In the genomic region with DNA sequence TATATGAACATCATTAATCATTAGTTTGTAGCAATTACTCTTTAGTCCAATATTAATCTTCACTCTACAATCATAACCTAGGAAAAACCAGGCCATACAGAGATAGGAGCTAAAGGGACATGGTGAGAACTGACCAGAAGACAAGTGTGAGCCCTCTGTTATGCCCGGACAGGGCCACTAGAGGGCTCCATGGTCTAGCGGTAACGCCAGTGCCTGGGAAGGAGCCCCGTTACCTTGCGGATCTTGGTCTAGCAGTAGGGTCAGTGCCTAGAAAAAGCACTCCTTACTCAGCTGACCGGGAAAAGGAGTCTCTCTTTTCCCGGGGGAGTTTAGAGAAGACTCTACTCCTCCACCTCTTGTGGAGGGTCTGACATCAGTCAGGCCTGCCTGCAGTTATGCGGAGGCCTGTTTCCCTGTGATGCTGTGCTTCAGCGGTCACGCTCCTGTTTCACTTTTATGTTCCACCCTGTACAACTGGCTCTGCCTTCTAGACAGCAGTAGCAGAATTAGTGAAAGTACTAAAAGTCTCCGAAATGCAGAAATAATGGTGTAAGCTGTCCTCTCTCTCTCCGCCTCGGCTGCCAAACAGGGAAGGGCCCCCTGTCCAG, we compare ENCODE assay signal across 8 cellular contexts. TPM values are rescaled to one million over a fixed set of nuclear protein-coding genes. Genes with fewer than 3 reads are reported as not detected.
DNase-seq lines count a peak whose midpoint lies in the region; ATAC-seq and TF ChIP-seq lines count a peak whose summit lies in the region.

No MANE protein-coding gene starts in this region.

- no peaks in the 10 kb centered on the region for H3K9me2 ChIP-seq in OCI-LY7 (ENCODE audit: insufficient read depth, low read length)

- H3K4me1 ChIP-seq in OCI-LY7 (ENCODE audit: insufficient read depth, low read length, poor library complexity, severe bottlenecking) (no peaks in the 10 kb centered on the region), esophagus muscularis mucosa (peaks cover 0 to 5% (median 2%) of the 10 kb centered on the region in 4 donors)

- 0 out of 2 replicates have a peak overlapping the region, but pooled peaks have one; percentile 12 for H3K4me2 ChIP-seq in OCI-LY7 (ENCODE audit: low read length)

- CTCF ChIA-PET in OCI-LY7 (lab: Charles Lee; ENCODE audit: unreplicated experiment) = no interaction called here

- DNase-seq in HFF-Myc (ENCODE audit: extremely low read depth, low read depth) = peak; percentile 9
- peak; percentile 67 for DNase-seq in OCI-LY7 (ENCODE audit: low spot score)
- DNase-seq in activated T-cell treated with anti-CD3 and anti-CD28 coated beads for 48 hours (ENCODE audit: low read depth) = peak; percentile 50
- DNase-seq in esophagus muscularis mucosa (ENCODE audit: extremely low spot score) = no peak

- H3K4me3 Mint-ChIP-seq in nephron = peak overlapping the region; percentile 32 to 57 (median 41)
- H3K4me3 Mint-ChIP-seq in stimulated activated memory B cell treated with anti-CD40 and anti-IgM and Interleukin-4, amounts not matched to agents 10 μg/mL and 1 μg/mL and 100 μg/mL, for 72 hours = peak overlapping the region; percentile 65

- TF ChIP-seq EP300 in esophagus muscularis mucosa (IDR thresholded peaks at IDR 0.05) = no peak

- no peak overlapping the region for H3K27ac Mint-ChIP-seq in nephron
- peak overlapping the region; percentile 68 for H3K27ac Mint-ChIP-seq in stimulated activated memory B cell treated with anti-CD40 and anti-IgM and Interleukin-4, amounts not matched to agents 10 μg/mL and 1 μg/mL and 100 μg/mL, for 72 hours

- H3K36me3 ChIP-seq in OCI-LY7 (ENCODE audit: insufficient read depth, low read length) = no peaks in the 10 kb centered on the region
- no peaks in the 10 kb centered on the region for H3K36me3 ChIP-seq in esophagus muscularis mucosa

- H2AFZ ChIP-seq in OCI-LY7 (ENCODE audit: low read length) = no peak overlapping the region

- peaks cover 0 to 17% (median 0%) of the 10 kb centered on the region in 4 donors for H3K27me3 ChIP-seq in esophagus muscularis mucosa

- no peaks in the 10 kb centered on the region for H4K20me1 ChIP-seq in OCI-LY7 (ENCODE audit: insufficient read depth, low read length)

- H3K79me2 ChIP-seq in OCI-LY7 (ENCODE audit: insufficient read depth, low read depth, low read length) = no peaks in the 10 kb centered on the region

- BruUV-seq in OCI-LY7 (replicated peaks; lab: Mats Ljungman, UMichigan) = no TSS peak

- no peaks in the 10 kb centered on the region for H3K9me3 Mint-ChIP-seq in nephron
- H3K9me3 Mint-ChIP-seq in stimulated activated memory B cell treated with anti-CD40 and anti-IgM and Interleukin-4, amounts not matched to agents 10 μg/mL and 1 μg/mL and 100 μg/mL, for 72 hours = peaks cover 4% of the 10 kb centered on the region

- no peaks in the 10 kb centered on the region for H3K4me1 Mint-ChIP-seq in nephron
- H3K4me1 Mint-ChIP-seq in stimulated activated memory B cell treated with anti-CD40 and anti-IgM and Interleukin-4, amounts not matched to agents 10 μg/mL and 1 μg/mL and 100 μg/mL, for 72 hours = peaks cover 10% of the 10 kb centered on the region

- H3K27me3 Mint-ChIP-seq in nephron (ENCODE audit: low read depth) = peaks cover 15% of the 10 kb centered on the region
- H3K27me3 Mint-ChIP-seq in stimulated activated memory B cell treated with anti-CD40 and anti-IgM and Interleukin-4, amounts not matched to agents 10 μg/mL and 1 μg/mL and 100 μg/mL, for 72 hours = peaks cover 7% of the 10 kb centered on the region

- POLR2A ChIA-PET in OCI-LY7 (lab: Charles Lee) = no interaction called here

- intact Hi-C loops in OCI-LY7 (cut with micrococcal nuclease; ENCODE audit: unreplicated experiment) (loop anchor here (1.0 to 2.0 kb wide), 2 partner anchors 69 to 585 kb away; no protein-coding TSS in a partner anchor), esophagus muscularis mucosa (cut with DNase I) (loop anchor here (5.0 kb wide), 1 partner anchor 592 kb away; no protein-coding TSS in a partner anchor)

- H3K4me3 ChIP-seq in HFF-Myc (replicated peaks; ENCODE audit: low read depth, low read length) = no peak overlapping the region
- no peak overlapping the region for H3K4me3 ChIP-seq in OCI-LY7 (ENCODE audit: low read depth, low read length, poor library complexity, severe bottlenecking)
- H3K4me3 ChIP-seq in esophagus muscularis mucosa = peak overlapping the region; percentile 36 to 45 (median 41)

- H3K27ac ChIP-seq in C4-2B (no peak overlapping the region), OCI-LY7 (ENCODE audit: low read depth, low read length, poor library complexity, severe bottlenecking) (no peak overlapping the region), esophagus muscularis mucosa (replicated peaks in 1 of 4) (no peak overlapping the region)

- 36% methylated on average over 13 of the region's 13 CpGs for WGBS in esophagus muscularis mucosa

- H3K9me3 ChIP-seq in OCI-LY7 (ENCODE audit: low read length) (no peaks in the 10 kb centered on the region), esophagus muscularis mucosa (no peaks in the 10 kb centered on the region)

- TF ChIP-seq POLR2A in esophagus muscularis mucosa (IDR thresholded peaks at IDR 0.05; ENCODE audit: low read depth) = no peak

- TF ChIP-seq CTCF in C4-2B (conservative IDR thresholded peaks at IDR 0.05) (peak; percentile 94), HFF-Myc (IDR thresholded peaks at IDR 0.05; ENCODE audit: low read depth, low read length, missing control alignments) (peak; percentile 83), OCI-LY7 (conservative IDR thresholded peaks at IDR 0.05; ENCODE audit: low read length) (peak; percentile 85), esophagus muscularis mucosa (IDR thresholded peaks at IDR 0.05) (peak; percentile 82 to 91 (median 86)), nephron (IDR thresholded peaks at IDR 0.05; ENCODE audit: unreplicated experiment in 3 of 3) (peak; percentile 90 to 92 (median 91))

- no peak for ATAC-seq in stimulated activated memory B cell treated with anti-CD40 and anti-IgM and Interleukin-4, amounts not matched to agents 10 μg/mL and 1 μg/mL and 100 μg/mL, for 72 hours
- ATAC-seq in GM21515 (IDR thresholded peaks at IDR 0.05; ENCODE audit: unreplicated experiment) = no peak

- no peaks in the 10 kb centered on the region for H3K36me3 Mint-ChIP-seq in nephron (ENCODE audit: low read depth)
- H3K36me3 Mint-ChIP-seq in stimulated activated memory B cell treated with anti-CD40 and anti-IgM and Interleukin-4, amounts not matched to agents 10 μg/mL and 1 μg/mL and 100 μg/mL, for 72 hours = no peaks in the 10 kb centered on the region

RNA-seq across cellular contexts. Expression of a gene that starts 13.8 kb away (rescaled TPM):
- total RNA-seq in OCI-LY7 (2014; rRNA removed; shearing (Covaris generic)) = not detected in 2 replicates
- total RNA-seq in OCI-LY7 (2022) (not detected in 2 replicates), esophagus muscularis mucosa (not detected)

RNA-seq across cellular contexts. Expression of a gene that starts 26.8 kb away (rescaled TPM):
- total RNA-seq in OCI-LY7 (2014; rRNA removed; shearing (Covaris generic)) = not detected in 2 replicates
- total RNA-seq in OCI-LY7 (2022) = not detected in 2 replicates
- total RNA-seq in esophagus muscularis mucosa = under 1 TPM in 1 of 4 donors, not detected in 3; 0.17 TPM

RNA-seq across cellular contexts. Expression of a gene that starts 45.1 kb away (rescaled TPM):
- not detected in 2 replicates for total RNA-seq in OCI-LY7 (2014; rRNA removed; shearing (Covaris generic))
- not detected in 2 replicates for total RNA-seq in OCI-LY7 (2022)
- total RNA-seq in esophagus muscularis mucosa = not detected

Comparison
In these comparisons a context has a peak if more than half of its experiments do, and no peak if none do; other contexts are left out.
1. H3K4me3 ChIP-seq: peak in esophagus muscularis mucosa (4 of 4); none in HFF-Myc (single experiment) and OCI-LY7 (single experiment).
2. Peak in every context shown above with its lines, with median percentiles within 50 percentile points of each other: CTCF ChIP-seq.